In the genomic region with DNA sequence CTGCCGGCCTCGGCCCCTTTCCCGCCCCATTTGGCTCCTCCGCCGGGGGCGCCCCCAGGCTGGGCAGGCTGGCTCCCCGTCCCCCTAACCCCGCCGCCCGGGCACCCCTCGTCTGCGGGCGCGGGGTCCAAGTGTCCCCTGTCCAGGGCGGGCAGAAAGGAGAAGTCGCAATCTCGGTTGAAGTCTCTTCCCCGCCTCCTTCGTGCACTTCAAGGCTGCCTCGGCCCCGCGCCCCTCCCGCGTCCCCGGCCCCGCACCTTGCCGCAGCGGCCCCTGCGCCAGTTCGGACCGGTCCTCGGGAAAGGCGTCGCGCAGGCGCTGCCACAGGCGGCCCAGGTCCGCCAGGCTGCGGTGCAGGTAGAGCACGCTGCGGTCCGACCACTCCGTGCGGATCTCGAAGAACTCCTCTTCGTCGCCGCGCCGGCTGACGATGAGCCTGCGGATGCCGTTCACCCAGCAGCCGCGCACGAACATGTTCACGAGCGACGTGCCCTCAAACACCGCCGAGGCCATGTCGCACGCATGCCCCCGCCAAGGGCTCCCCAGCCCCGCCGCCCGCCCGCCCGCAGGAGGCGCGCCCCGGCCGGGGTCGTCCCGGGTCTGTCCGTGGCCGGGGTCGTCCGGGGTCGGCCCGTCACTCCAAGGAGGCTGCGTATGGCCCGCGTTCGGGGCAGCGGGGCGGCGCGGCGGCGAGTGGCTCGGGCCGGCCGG, we compare ENCODE assay signal across 1 cellular context.
TF ChIP-seq lines count a peak whose summit lies in the region.

Gene PXDC1, minus strand, starts transcription at position 695 of the 711 bp plus-strand sequence. Its CDS starts 182 bp downstream, at position 513.

TF ChIP-seq in WTC11, 78 proteins besides CTCF, POLR2A, EP300 and RAD21 (continued from another document and continues in another):
- TF ChIP-seq AR (CRISPR knock-in tag; IDR thresholded peaks at IDR 0.05) (no peak), FOXK1 (CRISPR knock-in tag; IDR thresholded peaks at IDR 0.05) (peak; percentile 63; the same call in 1 of the 2 replicates), CDX4 (CRISPR knock-in tag; IDR thresholded peaks at IDR 0.05; ENCODE audit: borderline replicate concordance) (no peak), SMAD3 (CRISPR knock-in tag; IDR thresholded peaks at IDR 0.05; ENCODE audit: borderline replicate concordance) (no peak), SMAD4 (CRISPR knock-in tag; IDR thresholded peaks at IDR 0.05) (no peak), CREM (CRISPR knock-in tag; IDR thresholded peaks at IDR 0.05) (no peak; the same call in 1 of the 2 replicates), ZNF425 (CRISPR knock-in tag; conservative IDR thresholded peaks at IDR 0.05) (no peak), NFATC4 (CRISPR knock-in tag; IDR thresholded peaks at IDR 0.05) (no peak), NR1H2 (CRISPR knock-in tag; IDR thresholded peaks at IDR 0.05) (no peak), TP53 (CRISPR knock-in tag; IDR thresholded peaks at IDR 0.05) (0 out of 2 replicates have a peak, but pooled peaks have one; percentile 8), MXD4 (CRISPR knock-in tag; IDR thresholded peaks at IDR 0.05; ENCODE audit: borderline replicate concordance) (no peak), ZNF317 (CRISPR knock-in tag; IDR thresholded peaks at IDR 0.05; ENCODE audit: borderline replicate concordance, low read depth) (no peak), SOX15 (CRISPR knock-in tag; IDR thresholded peaks at IDR 0.05) (no peak), ZNF512 (CRISPR knock-in tag; IDR thresholded peaks at IDR 0.05; ENCODE audit: borderline replicate concordance) (no peak), IRF2 (CRISPR knock-in tag; IDR thresholded peaks at IDR 0.05; ENCODE audit: borderline replicate concordance, low read depth) (no peak; the same call in 1 of the 2 replicates), FOXP4 (CRISPR knock-in tag; IDR thresholded peaks at IDR 0.05) (peak; percentile 76; the same call in 1 of the 2 replicates), RORB (CRISPR knock-in tag; IDR thresholded peaks at IDR 0.05) (no peak), ARID4B (CRISPR knock-in tag; IDR thresholded peaks at IDR 0.05; ENCODE audit: borderline replicate concordance) (no peak), TEAD4 (CRISPR knock-in tag; IDR thresholded peaks at IDR 0.05) (no peak), GABPB1 (CRISPR knock-in tag; IDR thresholded peaks at IDR 0.05) (no peak), CREB1 (CRISPR knock-in tag; IDR thresholded peaks at IDR 0.05) (peak; percentile 42; the same call in 1 of the 2 replicates), MYBL2 (CRISPR knock-in tag; IDR thresholded peaks at IDR 0.05) (no peak; the same call in 1 of the 2 replicates), TCF7 (CRISPR knock-in tag; IDR thresholded peaks at IDR 0.05; ENCODE audit: low read depth) (no peak), ELF4 (CRISPR knock-in tag; IDR thresholded peaks at IDR 0.05; ENCODE audit: low read depth) (no peak), OVOL2 (CRISPR knock-in tag; IDR thresholded peaks at IDR 0.05; ENCODE audit: borderline replicate concordance) (no peak), ZBTB21 (CRISPR knock-in tag; IDR thresholded peaks at IDR 0.05; ENCODE audit: borderline replicate concordance) (peak; percentile 48; the same call in 1 of the 2 replicates), NFYB (CRISPR knock-in tag; conservative IDR thresholded peaks at IDR 0.05; ENCODE audit: low read depth) (no peak), ATF3 (CRISPR knock-in tag; conservative IDR thresholded peaks at IDR 0.05) (peak; percentile 54; the same call in 1 of the 2 replicates), PRRX2 (CRISPR knock-in tag; IDR thresholded peaks at IDR 0.05) (no peak), ETV6 (CRISPR knock-in tag; IDR thresholded peaks at IDR 0.05) (peak; percentile 27), JAZF1 (CRISPR knock-in tag; IDR thresholded peaks at IDR 0.05) (no peak), RELA (CRISPR knock-in tag; IDR thresholded peaks at IDR 0.05; ENCODE audit: borderline replicate concordance) (peak; percentile 54; the same call in 1 of the 2 replicates), KAT7 (CRISPR knock-in tag; IDR thresholded peaks at IDR 0.05; ENCODE audit: borderline replicate concordance) (no peak), FOXJ3 (CRISPR knock-in tag; IDR thresholded peaks at IDR 0.05; ENCODE audit: borderline replicate concordance) (no peak), MAX (CRISPR knock-in tag; IDR thresholded peaks at IDR 0.05) (peak; percentile 50; the same call in 1 of the 2 replicates)
- TF ChIP-seq, protein P1, sequence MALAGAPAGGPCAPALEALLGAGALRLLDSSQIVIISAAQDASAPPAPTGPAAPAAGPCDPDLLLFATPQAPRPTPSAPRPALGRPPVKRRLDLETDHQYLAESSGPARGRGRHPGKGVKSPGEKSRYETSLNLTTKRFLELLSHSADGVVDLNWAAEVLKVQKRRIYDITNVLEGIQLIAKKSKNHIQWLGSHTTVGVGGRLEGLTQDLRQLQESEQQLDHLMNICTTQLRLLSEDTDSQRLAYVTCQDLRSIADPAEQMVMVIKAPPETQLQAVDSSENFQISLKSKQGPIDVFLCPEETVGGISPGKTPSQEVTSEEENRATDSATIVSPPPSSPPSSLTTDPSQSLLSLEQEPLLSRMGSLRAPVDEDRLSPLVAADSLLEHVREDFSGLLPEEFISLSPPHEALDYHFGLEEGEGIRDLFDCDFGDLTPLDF (CRISPR knock-in tag; IDR thresholded peaks at IDR 0.05), result 0 out of 2 replicates have a peak, but pooled peaks have one; percentile 45
- TF ChIP-seq, protein P2, sequence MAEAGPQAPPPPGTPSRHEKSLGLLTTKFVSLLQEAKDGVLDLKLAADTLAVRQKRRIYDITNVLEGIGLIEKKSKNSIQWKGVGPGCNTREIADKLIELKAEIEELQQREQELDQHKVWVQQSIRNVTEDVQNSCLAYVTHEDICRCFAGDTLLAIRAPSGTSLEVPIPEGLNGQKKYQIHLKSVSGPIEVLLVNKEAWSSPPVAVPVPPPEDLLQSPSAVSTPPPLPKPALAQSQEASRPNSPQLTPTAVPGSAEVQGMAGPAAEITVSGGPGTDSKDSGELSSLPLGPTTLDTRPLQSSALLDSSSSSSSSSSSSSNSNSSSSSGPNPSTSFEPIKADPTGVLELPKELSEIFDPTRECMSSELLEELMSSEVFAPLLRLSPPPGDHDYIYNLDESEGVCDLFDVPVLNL (CRISPR knock-in tag; IDR thresholded peaks at IDR 0.05; ENCODE audit: borderline replicate concordance, low read depth), result no peak
- TF ChIP-seq, protein P3, sequence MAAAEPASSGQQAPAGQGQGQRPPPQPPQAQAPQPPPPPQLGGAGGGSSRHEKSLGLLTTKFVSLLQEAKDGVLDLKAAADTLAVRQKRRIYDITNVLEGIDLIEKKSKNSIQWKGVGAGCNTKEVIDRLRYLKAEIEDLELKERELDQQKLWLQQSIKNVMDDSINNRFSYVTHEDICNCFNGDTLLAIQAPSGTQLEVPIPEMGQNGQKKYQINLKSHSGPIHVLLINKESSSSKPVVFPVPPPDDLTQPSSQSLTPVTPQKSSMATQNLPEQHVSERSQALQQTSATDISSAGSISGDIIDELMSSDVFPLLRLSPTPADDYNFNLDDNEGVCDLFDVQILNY (CRISPR knock-in tag; IDR thresholded peaks at IDR 0.05), result no peak
